ENCODE assay signal across 1 cellular context in the genomic region with DNA sequence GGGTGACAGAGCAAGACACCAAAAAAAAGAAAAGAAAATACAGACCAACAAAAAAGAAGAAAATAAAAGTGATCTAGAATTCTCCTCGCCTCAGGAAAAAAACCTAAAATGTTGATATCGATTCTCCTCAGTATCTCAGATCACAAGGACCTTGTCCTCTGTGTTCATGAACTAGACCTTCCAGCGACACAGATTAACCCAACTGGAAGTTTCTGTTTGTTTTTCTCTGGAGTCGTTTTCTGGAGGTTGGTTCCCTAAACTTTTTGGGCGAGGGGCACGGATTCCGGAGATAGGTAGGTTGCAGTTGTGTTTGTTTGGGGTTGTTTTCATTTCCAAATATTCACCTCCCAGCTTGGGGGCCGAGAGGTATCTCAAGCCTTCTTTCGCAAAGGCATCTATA.
TF ChIP-seq lines count a peak whose summit lies in the region.

No MANE protein-coding gene starts in this region.

TF ChIP-seq in HepG2, 621 proteins besides CTCF, POLR2A, EP300 and RAD21 (continued from another document):
- TF ChIP-seq DBP (CRISPR knock-in tag; IDR thresholded peaks at IDR 0.05; ENCODE audit: not compliant biosample characterization) (no peak), ATF7-NPFF (CRISPR knock-in tag; IDR thresholded peaks at IDR 0.05; ENCODE audit: low read depth) (no peak), PCBP2 (optimal IDR thresholded peaks at IDR 0.05; ENCODE audit: low read depth, low read length, poor library complexity, severe bottlenecking) (no peak), MLXIP (CRISPR knock-in tag; IDR thresholded peaks at IDR 0.05; ENCODE audit: borderline replicate concordance) (no peak), MTA1 (CRISPR knock-in tag; IDR thresholded peaks at IDR 0.05; ENCODE audit: borderline replicate concordance) (no peak), ZNF777 (CRISPR knock-in tag; IDR thresholded peaks at IDR 0.05) (no peak), HNF4A (CRISPR knock-in tag; IDR thresholded peaks at IDR 0.05) (peak; percentile 60), SRY (CRISPR knock-in tag; IDR thresholded peaks at IDR 0.05) (no peak), HNF1A (IDR thresholded peaks at IDR 0.05; ENCODE audit: low read depth) (no peak), HNF1A (CRISPR knock-in tag; IDR thresholded peaks at IDR 0.05; ENCODE audit: borderline replicate concordance) (no peak), ZNF614 (CRISPR knock-in tag; IDR thresholded peaks at IDR 0.05; ENCODE audit: borderline replicate concordance) (no peak), ERF (CRISPR knock-in tag; IDR thresholded peaks at IDR 0.05) (no peak), ZSCAN22 (CRISPR knock-in tag; IDR thresholded peaks at IDR 0.05) (no peak), RARA (CRISPR knock-in tag; IDR thresholded peaks at IDR 0.05) (peak; percentile 78), SIN3B (IDR thresholded peaks at IDR 0.05; ENCODE audit: low read length) (no peak), ZNF101 (CRISPR knock-in tag; IDR thresholded peaks at IDR 0.05; ENCODE audit: borderline replicate concordance, low read depth) (no peak), MED13 (CRISPR knock-in tag; IDR thresholded peaks at IDR 0.05) (no peak), ARHGAP35 (CRISPR knock-in tag; IDR thresholded peaks at IDR 0.05; ENCODE audit: borderline replicate concordance) (no peak), TBL1XR1 (IDR thresholded peaks at IDR 0.05; ENCODE audit: borderline replicate concordance, low read length, partially characterized antibody) (peak; percentile 72), HNRNPL (IDR thresholded peaks at IDR 0.05; ENCODE audit: low read depth, low read length) (no peak), ZNF205 (CRISPR knock-in tag; IDR thresholded peaks at IDR 0.05) (no peak), CBX1 (IDR thresholded peaks at IDR 0.05; ENCODE audit: low read depth) (no peak), PREB (CRISPR knock-in tag; IDR thresholded peaks at IDR 0.05) (no peak), SMYD3 (CRISPR knock-in tag; IDR thresholded peaks at IDR 0.05) (no peak), ZNF142 (CRISPR knock-in tag; IDR thresholded peaks at IDR 0.05) (no peak), POLR2AphosphoS2 (IDR thresholded peaks at IDR 0.05; ENCODE audit: low read depth, low read length) (no peak), ZNF143 (CRISPR knock-in tag; IDR thresholded peaks at IDR 0.05) (no peak), RELA (CRISPR knock-in tag; IDR thresholded peaks at IDR 0.05) (0 out of 2 replicates have a peak, but pooled peaks have one; percentile 4), KLF12 (CRISPR knock-in tag; IDR thresholded peaks at IDR 0.05; ENCODE audit: borderline replicate concordance) (no peak)
- TF ChIP-seq, protein P1, sequence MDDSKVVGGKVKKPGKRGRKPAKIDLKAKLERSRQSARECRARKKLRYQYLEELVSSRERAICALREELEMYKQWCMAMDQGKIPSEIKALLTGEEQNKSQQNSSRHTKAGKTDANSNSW (CRISPR knock-in tag; IDR thresholded peaks at IDR 0.05; ENCODE audit: borderline replicate concordance) = no peak
